23 cellular contexts compared by ENCODE assay signal in the genomic region with DNA sequence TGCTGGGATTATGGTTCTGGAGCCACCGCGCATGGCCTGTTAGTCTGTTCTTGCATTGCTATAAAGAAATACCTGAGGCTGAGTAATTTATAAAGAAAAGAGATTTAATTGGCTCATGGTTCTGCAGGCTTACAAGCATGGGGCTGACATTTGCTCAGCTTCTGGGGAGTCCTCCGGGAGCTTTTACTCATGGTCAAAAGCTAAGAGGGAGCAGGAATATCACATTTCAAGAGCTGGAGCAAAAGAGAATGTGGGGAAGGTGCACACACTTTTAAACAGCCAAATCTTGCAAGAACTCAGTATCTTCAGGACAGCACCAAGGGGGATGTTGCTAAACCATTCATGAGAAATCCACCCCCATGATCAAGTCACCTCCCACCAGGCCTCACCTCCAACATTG. TPM values are rescaled to one million over a fixed set of nuclear protein-coding genes. Genes with fewer than 3 reads are reported as not detected.
DNase-seq lines count a peak whose midpoint lies in the region; FAIRE-seq and TF ChIP-seq lines count a peak whose summit lies in the region.
"Had no signal": no experiment of that assay in that cellular context is flagged by ENCODE, and none has a peak within 500 bp of the region (broad histone marks: within the 10 kb centered on the region; RNA-seq: fewer than 3 reads in every experiment).

No MANE protein-coding gene starts in this region.

- no peak overlapping the region for H2AK5ac ChIP-seq in neuronal stem cell (ENCODE audit: low read depth, low read length)

- H2BK15ac ChIP-seq in neuronal stem cell (ENCODE audit: low read length) = no peak overlapping the region

- peaks cover 21% of the 10 kb centered on the region for H3K9me3 Mint-ChIP-seq in T-helper 1 cell treated with Interleukin-12 subunit alpha and Interleukin-12 subunit beta and Interleukin-4 antibody, amounts not matched to agents 30 μg/mL and 1 μg/mL, for 36 hours
- peaks cover 22% of the 10 kb centered on the region for H3K9me3 Mint-ChIP-seq in activated T-helper 2 cell treated with anti-CD3 and anti-CD28 coated beads, Interferon-gamma antibody, Interleukin-2, Interleukin-4, amounts not matched to agents 10 μg/mL and 5 μg/mL and 100 μg/mL, durations not matched to agents 14 hours and 24 hours and 36 hours

- TF ChIP-seq POLR2A in GM12891 (IDR thresholded peaks at IDR 0.05; ENCODE audit: low read depth, low read length) = no peak

- WGBS in neuronal stem cell (ENCODE audit: extremely low coverage in 2 of 2, insufficient read length in 2 of 2, insufficient replicate concordance in 1 of 2), 2 donors = no CpG with 5 or more reads among the region's 3 CpGs

- no peak overlapping the region for H3K9ac ChIP-seq in neuronal stem cell (ENCODE audit: low read depth, low read length, poor library complexity)
- H3K9ac ChIP-seq: KMS-11 had no signal

- H3K27me3 ChIP-seq in neutrophil (no peaks in the 10 kb centered on the region), neuronal stem cell (ENCODE audit: control insufficient read depth in 3 of 3, insufficient read depth in 3 of 3, low read depth in 1 of 3, low read length in 3 of 3) (no peaks in the 10 kb centered on the region)
- H3K27me3 ChIP-seq: SJSA1 had no signal

- H4K91ac ChIP-seq in neuronal stem cell (ENCODE audit: low read depth, low read length, poor library complexity) = no peak overlapping the region

- no peak overlapping the region for H3K18ac ChIP-seq in neuronal stem cell (ENCODE audit: low read length)

- H3K9me3 ChIP-seq in neutrophil = no peaks in the 10 kb centered on the region
- peaks cover 2 to 5% of the 10 kb centered on the region in 2 donors for H3K9me3 ChIP-seq in neuronal stem cell (replicated peaks in 1 of 2; ENCODE audit: control insufficient read depth in 2 of 2, insufficient read depth in 1 of 2, low read depth in 1 of 2, low read length in 2 of 2)
- H3K9me3 ChIP-seq: SJSA1 had no signal

- no peak overlapping the region for H3K4ac ChIP-seq in neuronal stem cell (ENCODE audit: low read length)

- H3K27me3 Mint-ChIP-seq in T-helper 1 cell treated with Interleukin-12 subunit alpha and Interleukin-12 subunit beta and Interleukin-4 antibody, amounts not matched to agents 30 μg/mL and 1 μg/mL, for 36 hours (ENCODE audit: low read depth) = no peaks in the 10 kb centered on the region
- H3K27me3 Mint-ChIP-seq in activated T-helper 2 cell treated with anti-CD3 and anti-CD28 coated beads, Interferon-gamma antibody, Interleukin-2, Interleukin-4, amounts not matched to agents 10 μg/mL and 5 μg/mL and 100 μg/mL, durations not matched to agents 14 hours and 24 hours and 36 hours (ENCODE audit: low read depth) = no peaks in the 10 kb centered on the region
- H3K27me3 Mint-ChIP-seq: CD8-positive, alpha-beta memory T cell had no signal

- H3K4me2 ChIP-seq in neuronal stem cell (ENCODE audit: insufficient read depth, low read length, poor library complexity, severe bottlenecking) = no peak overlapping the region
- H3K4me2 ChIP-seq: GM23338, KMS-11 had no signal

- no peak overlapping the region for H3K27ac Mint-ChIP-seq in T-helper 1 cell treated with Interleukin-12 subunit alpha and Interleukin-12 subunit beta and Interleukin-4 antibody, amounts not matched to agents 30 μg/mL and 1 μg/mL, for 36 hours
- H3K27ac Mint-ChIP-seq in activated T-helper 2 cell treated with anti-CD3 and anti-CD28 coated beads, Interferon-gamma antibody, Interleukin-2, Interleukin-4, amounts not matched to agents 10 μg/mL and 5 μg/mL and 100 μg/mL, durations not matched to agents 14 hours and 24 hours and 36 hours = peak overlapping the region; percentile 35
- H3K27ac Mint-ChIP-seq: GM23338 had no signal

- H3K4me1 Mint-ChIP-seq in T-helper 1 cell treated with Interleukin-12 subunit alpha and Interleukin-12 subunit beta and Interleukin-4 antibody, amounts not matched to agents 30 μg/mL and 1 μg/mL, for 36 hours (ENCODE audit: low read depth) = peaks cover 56% of the 10 kb centered on the region
- peaks cover 55% of the 10 kb centered on the region for H3K4me1 Mint-ChIP-seq in activated T-helper 2 cell treated with anti-CD3 and anti-CD28 coated beads, Interferon-gamma antibody, Interleukin-2, Interleukin-4, amounts not matched to agents 10 μg/mL and 5 μg/mL and 100 μg/mL, durations not matched to agents 14 hours and 24 hours and 36 hours (ENCODE audit: low read depth)

- H3K36me3 ChIP-seq in neutrophil (peaks cover 25% of the 10 kb centered on the region), neuronal stem cell (replicated peaks in 1 of 2; ENCODE audit: control insufficient read depth in 2 of 2, insufficient read depth in 2 of 2, low read length in 2 of 2) (no peaks in the 10 kb centered on the region)

- H3K36me3 Mint-ChIP-seq in T-helper 1 cell treated with Interleukin-12 subunit alpha and Interleukin-12 subunit beta and Interleukin-4 antibody, amounts not matched to agents 30 μg/mL and 1 μg/mL, for 36 hours (ENCODE audit: low read depth) = peaks cover 62% of the 10 kb centered on the region
- peaks cover 60% of the 10 kb centered on the region for H3K36me3 Mint-ChIP-seq in activated T-helper 2 cell treated with anti-CD3 and anti-CD28 coated beads, Interferon-gamma antibody, Interleukin-2, Interleukin-4, amounts not matched to agents 10 μg/mL and 5 μg/mL and 100 μg/mL, durations not matched to agents 14 hours and 24 hours and 36 hours (ENCODE audit: low read depth)

- no peak for TF ChIP-seq CTCF in neutrophil (IDR thresholded peaks at IDR 0.05)

- H3K4me3 ChIP-seq in neutrophil (ENCODE audit: low read depth in 1 of 2, low read length in 1 of 2) (no peak overlapping the region), neuronal stem cell (ENCODE audit: low read length in 2 of 2) (no peak overlapping the region)
- H3K4me3 ChIP-seq: GM23338, SJSA1 had no signal

- peaks cover 0 to 16% of the 10 kb centered on the region in 2 experiments for H3K4me1 ChIP-seq in neutrophil (ENCODE audit: control insufficient read depth in 1 of 2, insufficient read depth in 1 of 2, low read depth in 1 of 2, low read length in 1 of 2)
- H3K4me1 ChIP-seq in neuronal stem cell (ENCODE audit: control insufficient read depth in 2 of 2, insufficient read depth in 1 of 2, low read depth in 1 of 2, low read length in 2 of 2) = no peaks in the 10 kb centered on the region
- H3K4me1 ChIP-seq: SJSA1 had no signal

- H3K4me3 Mint-ChIP-seq in T-helper 1 cell treated with Interleukin-12 subunit alpha and Interleukin-12 subunit beta and Interleukin-4 antibody, amounts not matched to agents 30 μg/mL and 1 μg/mL, for 36 hours = peak overlapping the region; percentile 14
- no peak overlapping the region for H3K4me3 Mint-ChIP-seq in activated T-helper 2 cell treated with anti-CD3 and anti-CD28 coated beads, Interferon-gamma antibody, Interleukin-2, Interleukin-4, amounts not matched to agents 10 μg/mL and 5 μg/mL and 100 μg/mL, durations not matched to agents 14 hours and 24 hours and 36 hours (ENCODE audit: low read depth)
- H3K4me3 Mint-ChIP-seq: CD8-positive, alpha-beta memory T cell; GM23338 had no signal

- no peak overlapping the region for H2BK5ac ChIP-seq in neuronal stem cell (ENCODE audit: low read length)

- no peak overlapping the region for H3K14ac ChIP-seq in neuronal stem cell (ENCODE audit: low read length)

- no peak overlapping the region for H2BK12ac ChIP-seq in neuronal stem cell (ENCODE audit: low read length)

- FAIRE-seq in GM12891 (lab: Jason Lieb, UNC) (peak; percentile 9), urothelium cell line (lab: Jason Lieb, UNC) (no peak)
- FAIRE-seq: G401.6 had no signal

- H4K8ac ChIP-seq in neuronal stem cell (ENCODE audit: low read depth, low read length) = no peak overlapping the region

- intact Hi-C loops in activated T-helper 2 cell treated with anti-CD3 and anti-CD28 coated beads, Interferon-gamma antibody, Interleukin-2, Interleukin-4, amounts not matched to agents 10 μg/mL and 5 μg/mL and 100 μg/mL, durations not matched to agents 14 hours and 24 hours and 36 hours (cut with micrococcal nuclease) = no loop called here

- H3K27ac ChIP-seq in neutrophil (peak overlapping the region; percentile 21), neuronal stem cell (replicated peaks; ENCODE audit: low read length) (no peak overlapping the region)
- H3K27ac ChIP-seq: C4-2B, KMS-11, SJSA1 had no signal

- no peaks in the 10 kb centered on the region for H3K79me1 ChIP-seq in neuronal stem cell (ENCODE audit: low read depth, low read length)

- DNase-seq in T-helper 1 cell (no peak), GM12891 (ENCODE audit: insufficient read length, low spot score) (no peak), urothelium cell line (ENCODE audit: low spot score) (no peak), neuronal stem cell (ENCODE audit: low spot score) (no peak)
- no peak for DNase-seq in activated T-helper 2 cell treated with anti-CD3 and anti-CD28 coated beads, Interferon-gamma antibody, Interleukin-2, Interleukin-4, amounts not matched to agents 10 μg/mL and 5 μg/mL and 100 μg/mL, durations not matched to agents 14 hours and 24 hours and 36 hours (ENCODE audit: low spot score)
- DNase-seq in effector CD4-positive, alpha-beta T cell = no peak
- DNase-seq: Calu3; CD8-positive, alpha-beta memory T cell; DMS153; HCEC 1CT; IMR-90; NCI-H1105; NCI-H146; NCI-H2029; NCI-H446; NCI-H526 had no signal

- no peak overlapping the region for H2AFZ ChIP-seq in neuronal stem cell (ENCODE audit: low read length)
- H2AFZ ChIP-seq: GM23338 had no signal

- no peak overlapping the region for H3K23ac ChIP-seq in neuronal stem cell (ENCODE audit: low read depth, low read length, poor library complexity)

- H2BK120ac ChIP-seq in neuronal stem cell (ENCODE audit: low read depth, low read length) = no peak overlapping the region

TF ChIP-seq in GM12891, 5 proteins besides CTCF, POLR2A, EP300 and RAD21:
- no peak for TF ChIP-seq POLR2AphosphoS5 (IDR thresholded peaks at IDR 0.05; ENCODE audit: low read depth, low read length)
- no peak for TF ChIP-seq TAF1 (IDR thresholded peaks at IDR 0.05; ENCODE audit: low read depth, low read length)
- no peak for TF ChIP-seq PAX5 (IDR thresholded peaks at IDR 0.05; ENCODE audit: insufficient read depth, low read length, severe bottlenecking)
- TF ChIP-seq SPI1 (IDR thresholded peaks at IDR 0.05; ENCODE audit: low read depth, low read length) = no peak
- TF ChIP-seq POU2F2 (IDR thresholded peaks at IDR 0.05; ENCODE audit: low read depth, low read length) = no peak

RNA-seq across cellular contexts. Expression of gene JAK2, which starts 12.1 kb away (rescaled TPM):
- polyA plus RNA-seq in GM12891 (2012; ENCODE audit: low read depth, missing spikeins) = 5.5 TPM
- 29.4 and 32.3 TPM in 2 replicates for total RNA-seq in activated T-helper 2 cell treated with anti-CD3 and anti-CD28 coated beads, Interferon-gamma antibody, Interleukin-2, Interleukin-4, amounts not matched to agents 10 μg/mL and 5 μg/mL and 100 μg/mL, durations not matched to agents 14 hours and 24 hours and 36 hours
- polyA plus RNA-seq in neuronal stem cell (2013, experiment 1 of 2) = 1.5 TPM
- 1.4 TPM for polyA plus RNA-seq in neuronal stem cell (2013, experiment 2 of 2)
